In genomic region chr1:213015099-213016050, GRCh38 we compare ENCODE assay signal across 1 cellular context.
TF ChIP-seq lines count a peak whose summit lies in the region.

Gene ANGEL2, minus strand, starts transcription at chr1:213015867. Its CDS starts 196 bp downstream, at chr1:213015671.

TF ChIP-seq in HEK293, 187 proteins besides CTCF, POLR2A, EP300 and RAD21 (continued from another document and continues in another):
- peak; percentile 77; the same call in 1 of the 2 replicates for TF ChIP-seq PBX3 (CRISPR knock-in tag; IDR thresholded peaks at IDR 0.05)
- TF ChIP-seq KLF17 (tag by site-specific recombination; IDR thresholded peaks at IDR 0.05) = peak; percentile 50
- no peak for TF ChIP-seq ZNF488 (tag by site-specific recombination; IDR thresholded peaks at IDR 0.05)
- TF ChIP-seq ZNF624 (tag by site-specific recombination; IDR thresholded peaks at IDR 0.05) = no peak
- TF ChIP-seq GLI2 (tag by site-specific recombination; IDR thresholded peaks at IDR 0.05; ENCODE audit: borderline replicate concordance, low read depth) = no peak
- TF ChIP-seq ZNF423 (tag by site-specific recombination; IDR thresholded peaks at IDR 0.05) = no peak
- peak; percentile 52 for TF ChIP-seq ZNF580 (tag by site-specific recombination; IDR thresholded peaks at IDR 0.05)
- TF ChIP-seq ZNF121 (tag by site-specific recombination; IDR thresholded peaks at IDR 0.05) = 0 out of 2 replicates have a peak, but pooled peaks have one; percentile 34
- TF ChIP-seq ZSCAN16 (tag by site-specific recombination; IDR thresholded peaks at IDR 0.05) = no peak
- peak; percentile 84 for TF ChIP-seq ZIC2 (tag by site-specific recombination; IDR thresholded peaks at IDR 0.05)
- no peak for TF ChIP-seq ZFP3 (tag by site-specific recombination; IDR thresholded peaks at IDR 0.05; ENCODE audit: low read depth)
- peak; percentile 91 for TF ChIP-seq KLF8 (tag by site-specific recombination; IDR thresholded peaks at IDR 0.05)
- no peak for TF ChIP-seq HOXD13 (CRISPR knock-in tag; IDR thresholded peaks at IDR 0.05; ENCODE audit: borderline replicate concordance)
- TF ChIP-seq ZNF529 (tag by site-specific recombination; IDR thresholded peaks at IDR 0.05; ENCODE audit: insufficient replicate concordance) = no peak
- no peak for TF ChIP-seq ZNF768 (tag by site-specific recombination; IDR thresholded peaks at IDR 0.05)
- TF ChIP-seq TSHZ1 (tag by site-specific recombination; IDR thresholded peaks at IDR 0.05; ENCODE audit: borderline replicate concordance) = no peak
- TF ChIP-seq ZNF114 (tag by site-specific recombination; IDR thresholded peaks at IDR 0.05) = no peak
- TF ChIP-seq YY1 (tag by site-specific recombination; IDR thresholded peaks at IDR 0.05) = peak; percentile 89
- no peak for TF ChIP-seq MEIS1 (CRISPR knock-in tag; IDR thresholded peaks at IDR 0.05; ENCODE audit: borderline replicate concordance)
- no peak for TF ChIP-seq ZNF585B (tag by site-specific recombination; IDR thresholded peaks at IDR 0.05)
- peak; percentile 83; the same call in 1 of the 2 replicates for TF ChIP-seq KLF7 (tag by site-specific recombination; IDR thresholded peaks at IDR 0.05; ENCODE audit: borderline replicate concordance)
- TF ChIP-seq ZBTB7A (tag by site-specific recombination; IDR thresholded peaks at IDR 0.05; ENCODE audit: low read depth) = no peak
- no peak for TF ChIP-seq ZNF658 (tag by site-specific recombination; IDR thresholded peaks at IDR 0.05)
- no peak for TF ChIP-seq OVOL3 (tag by site-specific recombination; IDR thresholded peaks at IDR 0.05)
- no peak for TF ChIP-seq ZNF776 (tag by site-specific recombination; IDR thresholded peaks at IDR 0.05; ENCODE audit: borderline replicate concordance)
- TF ChIP-seq ZNF311 (tag by site-specific recombination; IDR thresholded peaks at IDR 0.05; ENCODE audit: borderline replicate concordance) = no peak
- TF ChIP-seq ZNF112 (tag by site-specific recombination; IDR thresholded peaks at IDR 0.05) = no peak
- no peak for TF ChIP-seq FEZF1 (tag by site-specific recombination; IDR thresholded peaks at IDR 0.05)
- no peak for TF ChIP-seq ZNF571 (tag by site-specific recombination; IDR thresholded peaks at IDR 0.05)
- TF ChIP-seq ZNF366 (tag by site-specific recombination; conservative IDR thresholded peaks at IDR 0.05) = 0 out of 2 replicates have a peak, but pooled peaks have one; percentile 27
- TF ChIP-seq ZNF830 (tag by site-specific recombination; IDR thresholded peaks at IDR 0.05; ENCODE audit: low read depth) = no peak
- no peak for TF ChIP-seq REPIN1 (tag by site-specific recombination; IDR thresholded peaks at IDR 0.05; ENCODE audit: low read depth)
- peak; percentile 53; the same call in 1 of the 2 replicates for TF ChIP-seq ZNF561 (tag by site-specific recombination; IDR thresholded peaks at IDR 0.05; ENCODE audit: borderline replicate concordance)
- TF ChIP-seq ZNF777 (tag by site-specific recombination; IDR thresholded peaks at IDR 0.05; ENCODE audit: borderline replicate concordance) = no peak
- peak; percentile 9; the same call in 1 of the 2 replicates for TF ChIP-seq ZBTB44 (tag by site-specific recombination; IDR thresholded peaks at IDR 0.05)
- TF ChIP-seq ZBTB1 (tag by site-specific recombination; IDR thresholded peaks at IDR 0.05) = no peak
- no peak for TF ChIP-seq ZSCAN18 (tag by site-specific recombination; IDR thresholded peaks at IDR 0.05)
- no peak for TF ChIP-seq ZNF292 (tag by site-specific recombination; IDR thresholded peaks at IDR 0.05; ENCODE audit: borderline replicate concordance, low read depth)
- TF ChIP-seq ZNF518A (tag by site-specific recombination; conservative IDR thresholded peaks at IDR 0.05; ENCODE audit: low read depth) = peak; percentile 41; the same call in 1 of the 2 replicates
- peak; percentile 97 for TF ChIP-seq ZNF76 (tag by site-specific recombination; IDR thresholded peaks at IDR 0.05; ENCODE audit: borderline replicate concordance, low read depth)
- no peak for TF ChIP-seq ZNF510 (tag by site-specific recombination; IDR thresholded peaks at IDR 0.05; ENCODE audit: insufficient replicate concordance)
- TF ChIP-seq ZNF677 (tag by site-specific recombination; IDR thresholded peaks at IDR 0.05) = no peak
- TF ChIP-seq ZNF629 (tag by site-specific recombination; IDR thresholded peaks at IDR 0.05) = 0 out of 2 replicates have a peak, but pooled peaks have one; percentile 12
- TF ChIP-seq ZNF670 (tag by site-specific recombination; IDR thresholded peaks at IDR 0.05; ENCODE audit: low read depth) = no peak
- TF ChIP-seq TRIM28 (IDR thresholded peaks at IDR 0.05; ENCODE audit: borderline replicate concordance, low read length) = 0 out of 2 replicates have a peak, but pooled peaks have one; percentile 32
- peak; percentile 44 for TF ChIP-seq ZNF324 (tag by site-specific recombination; IDR thresholded peaks at IDR 0.05)
- no peak for TF ChIP-seq ZNF23 (tag by site-specific recombination; IDR thresholded peaks at IDR 0.05; ENCODE audit: borderline replicate concordance)
- TF ChIP-seq SP7 (tag by site-specific recombination; IDR thresholded peaks at IDR 0.05) = peak; percentile 84
